20 cellular contexts compared by ENCODE assay signal in the genomic region with DNA sequence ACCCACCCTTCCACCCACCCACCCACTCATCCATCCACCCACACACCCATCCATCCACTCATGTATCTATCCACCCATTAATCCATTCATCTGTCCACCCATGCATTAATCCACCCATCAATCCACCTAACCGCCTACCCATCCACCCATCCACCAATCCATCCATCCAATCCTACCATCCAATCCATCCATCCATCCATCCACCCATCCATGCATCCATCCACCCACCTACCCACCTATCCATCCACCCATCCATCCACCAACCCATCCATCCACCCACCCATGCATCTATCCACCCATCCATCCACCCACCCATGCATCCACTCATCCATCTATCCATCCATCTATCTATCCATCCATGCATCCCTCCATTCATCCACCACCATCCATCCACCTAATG. TPM values are rescaled to one million over a fixed set of nuclear protein-coding genes. Genes with fewer than 3 reads are reported as not detected.
DNase-seq lines count a peak whose midpoint lies in the region; ATAC-seq and TF ChIP-seq lines count a peak whose summit lies in the region.
"Had no signal": no experiment of that assay in that cellular context is flagged by ENCODE, and none has a peak within 500 bp of the region (broad histone marks: within the 10 kb centered on the region; RNA-seq: fewer than 3 reads in every experiment).

No MANE protein-coding gene starts in this region.

- H3K9me3 Mint-ChIP-seq in activated CD4-positive, alpha-beta memory T cell treated with anti-CD3 and anti-CD28 coated beads for 36 hours = no peaks in the 10 kb centered on the region
- H3K9me3 Mint-ChIP-seq in activated CD4-positive, alpha-beta memory T cell treated with anti-CD3 and anti-CD28 coated beads, Interleukin-2, amount 10 ng/mL, durations not matched to agents 7 days and 5 days = no peaks in the 10 kb centered on the region
- no peaks in the 10 kb centered on the region for H3K9me3 Mint-ChIP-seq in activated T-helper 2 cell treated with anti-CD3 and anti-CD28 coated beads, Interferon-gamma antibody, Interleukin-2, Interleukin-4, amounts not matched to agents 10 μg/mL and 5 μg/mL and 100 μg/mL, durations not matched to agents 14 hours and 24 hours and 36 hours
- H3K9me3 Mint-ChIP-seq in natural killer cell = no peaks in the 10 kb centered on the region
- H3K9me3 Mint-ChIP-seq in stimulated activated effector memory CD8-positive, alpha-beta T cell treated with anti-CD3 and anti-CD28 coated beads, Interleukin-12 subunit alpha, Interleukin-12 subunit beta, amount 100 ng/mL, for 72 hours = no peaks in the 10 kb centered on the region
- no peaks in the 10 kb centered on the region for H3K9me3 Mint-ChIP-seq in naive thymus-derived CD8-positive, alpha-beta T cell
- H3K9me3 Mint-ChIP-seq: CD4-positive, alpha-beta T cell; CD8-positive, alpha-beta memory T cell had no signal

- CTCF ChIA-PET in activated CD4-positive, alpha-beta memory T cell treated with anti-CD3 and anti-CD28 coated beads for 36 hours (lab: Charles Lee) = interaction anchor here (0.7 to 1.5 kb wide), 4 partner anchors 12 to 171 kb away, joined by 3 to 4 read pairs (median 3); no protein-coding TSS in a partner anchor
- CTCF ChIA-PET in activated CD4-positive, alpha-beta memory T cell treated with anti-CD3 and anti-CD28 coated beads, Interleukin-2, amount 10 ng/mL, durations not matched to agents 7 days and 5 days (lab: Charles Lee) = interaction anchor here (1.6 kb wide), 1 partner anchor 172 kb away, joined by 8 read pairs; no protein-coding TSS in a partner anchor

- POLR2A ChIA-PET in activated CD4-positive, alpha-beta memory T cell treated with anti-CD3 and anti-CD28 coated beads for 36 hours (lab: Charles Lee) = interaction anchor here (1.1 kb wide), 2 partner anchors 36 to 172 kb away, joined by 3 to 4 read pairs; no protein-coding TSS in a partner anchor
- POLR2A ChIA-PET in activated CD4-positive, alpha-beta memory T cell treated with anti-CD3 and anti-CD28 coated beads, Interleukin-2, amount 10 ng/mL, durations not matched to agents 7 days and 5 days (lab: Charles Lee) = no interaction called here
- POLR2A ChIA-PET in naive thymus-derived CD8-positive, alpha-beta T cell (lab: Charles Lee) = no interaction called here

- peaks cover 41% of the 10 kb centered on the region for H3K4me1 Mint-ChIP-seq in activated CD4-positive, alpha-beta memory T cell treated with anti-CD3 and anti-CD28 coated beads for 36 hours (ENCODE audit: low read depth)
- H3K4me1 Mint-ChIP-seq in activated CD4-positive, alpha-beta memory T cell treated with anti-CD3 and anti-CD28 coated beads, Interleukin-2, amount 10 ng/mL, durations not matched to agents 7 days and 5 days = peaks cover 54% of the 10 kb centered on the region
- H3K4me1 Mint-ChIP-seq in activated T-helper 2 cell treated with anti-CD3 and anti-CD28 coated beads, Interferon-gamma antibody, Interleukin-2, Interleukin-4, amounts not matched to agents 10 μg/mL and 5 μg/mL and 100 μg/mL, durations not matched to agents 14 hours and 24 hours and 36 hours (ENCODE audit: low read depth) = peaks cover 43% of the 10 kb centered on the region
- H3K4me1 Mint-ChIP-seq in natural killer cell = peaks cover 55 to 78% of the 10 kb centered on the region in 2 donors
- peaks cover 76% of the 10 kb centered on the region for H3K4me1 Mint-ChIP-seq in stimulated activated effector memory CD8-positive, alpha-beta T cell treated with anti-CD3 and anti-CD28 coated beads, Interleukin-12 subunit alpha, Interleukin-12 subunit beta, amount 100 ng/mL, for 72 hours
- H3K4me1 Mint-ChIP-seq in naive thymus-derived CD8-positive, alpha-beta T cell = peaks cover 14 to 36% (median 34%) of the 10 kb centered on the region in 4 donors

- intact Hi-C loops in activated CD4-positive, alpha-beta memory T cell treated with anti-CD3 and anti-CD28 coated beads for 36 hours (cut with micrococcal nuclease) = loop anchor here (5.0 to 10.0 kb wide), 3 partner anchors 37 to 910 kb away; a partner anchor contains a TSS
- intact Hi-C loops in activated T-helper 2 cell treated with anti-CD3 and anti-CD28 coated beads, Interferon-gamma antibody, Interleukin-2, Interleukin-4, amounts not matched to agents 10 μg/mL and 5 μg/mL and 100 μg/mL, durations not matched to agents 14 hours and 24 hours and 36 hours (cut with micrococcal nuclease) = no loop called here
- intact Hi-C loops in natural killer cell (cut with micrococcal nuclease) = loop anchor here (5.0 kb wide), 1 partner anchor 37 kb away; a partner anchor contains a TSS

- no peak for TF ChIP-seq CTCF in natural killer cell (IDR thresholded peaks at IDR 0.05)

- H3K36me3 Mint-ChIP-seq in activated CD4-positive, alpha-beta memory T cell treated with anti-CD3 and anti-CD28 coated beads for 36 hours = peaks cover 39% of the 10 kb centered on the region
- peaks cover 38% of the 10 kb centered on the region for H3K36me3 Mint-ChIP-seq in activated CD4-positive, alpha-beta memory T cell treated with anti-CD3 and anti-CD28 coated beads, Interleukin-2, amount 10 ng/mL, durations not matched to agents 7 days and 5 days (ENCODE audit: low read depth)
- peaks cover 54% of the 10 kb centered on the region for H3K36me3 Mint-ChIP-seq in activated T-helper 2 cell treated with anti-CD3 and anti-CD28 coated beads, Interferon-gamma antibody, Interleukin-2, Interleukin-4, amounts not matched to agents 10 μg/mL and 5 μg/mL and 100 μg/mL, durations not matched to agents 14 hours and 24 hours and 36 hours (ENCODE audit: low read depth)
- no peaks in the 10 kb centered on the region for H3K36me3 Mint-ChIP-seq in natural killer cell
- H3K36me3 Mint-ChIP-seq in stimulated activated effector memory CD8-positive, alpha-beta T cell treated with anti-CD3 and anti-CD28 coated beads, Interleukin-12 subunit alpha, Interleukin-12 subunit beta, amount 100 ng/mL, for 72 hours = peaks cover 48% of the 10 kb centered on the region
- H3K36me3 Mint-ChIP-seq in naive thymus-derived CD8-positive, alpha-beta T cell = peaks cover 0 to 2% (median 1%) of the 10 kb centered on the region in 3 donors
- H3K36me3 Mint-ChIP-seq: CD14-positive monocyte had no signal

- H3K27me3 Mint-ChIP-seq in activated CD4-positive, alpha-beta memory T cell treated with anti-CD3 and anti-CD28 coated beads for 36 hours = no peaks in the 10 kb centered on the region
- no peaks in the 10 kb centered on the region for H3K27me3 Mint-ChIP-seq in activated CD4-positive, alpha-beta memory T cell treated with anti-CD3 and anti-CD28 coated beads, Interleukin-2, amount 10 ng/mL, durations not matched to agents 7 days and 5 days
- no peaks in the 10 kb centered on the region for H3K27me3 Mint-ChIP-seq in activated T-helper 2 cell treated with anti-CD3 and anti-CD28 coated beads, Interferon-gamma antibody, Interleukin-2, Interleukin-4, amounts not matched to agents 10 μg/mL and 5 μg/mL and 100 μg/mL, durations not matched to agents 14 hours and 24 hours and 36 hours (ENCODE audit: low read depth)
- no peaks in the 10 kb centered on the region for H3K27me3 Mint-ChIP-seq in natural killer cell (ENCODE audit: low read depth in 2 of 2)
- no peaks in the 10 kb centered on the region for H3K27me3 Mint-ChIP-seq in naive thymus-derived CD8-positive, alpha-beta T cell
- H3K27me3 Mint-ChIP-seq: CD4-positive, alpha-beta T cell; CD8-positive, alpha-beta memory T cell had no signal

- DNase-seq in activated CD4-positive, alpha-beta memory T cell treated with anti-CD3 and anti-CD28 coated beads for 36 hours = no peak
- no peak for DNase-seq in activated CD4-positive, alpha-beta memory T cell treated with anti-CD3 and anti-CD28 coated beads, Interleukin-2, amount 10 ng/mL, durations not matched to agents 7 days and 5 days
- DNase-seq in activated T-helper 2 cell treated with anti-CD3 and anti-CD28 coated beads, Interferon-gamma antibody, Interleukin-2, Interleukin-4, amounts not matched to agents 10 μg/mL and 5 μg/mL and 100 μg/mL, durations not matched to agents 14 hours and 24 hours and 36 hours (ENCODE audit: low spot score) = no peak
- DNase-seq in natural killer cell (no peak), NK-92 (lab: John Stamatoyannopoulos, UW; ENCODE audit: unreplicated experiment) (no peak)
- DNase-seq in stimulated activated effector memory CD8-positive, alpha-beta T cell treated with anti-CD3 and anti-CD28 coated beads, Interleukin-12 subunit alpha, Interleukin-12 subunit beta, amount 100 ng/mL, for 72 hours (ENCODE audit: low spot score in 2 of 2) = no peak
- no peak for DNase-seq in naive thymus-derived CD8-positive, alpha-beta T cell
- DNase-seq: 8988T; ACHN; AML-193; BE2C; CD4-positive, alpha-beta T cell; CD8-positive, alpha-beta memory T cell; DMS 273 treated with DMSO at 0.1 percent for 48 hours; DMS79 treated with DMSO at 0.1 percent for 48 hours; GF-D8; GOT3 had no signal

- H3K4me3 Mint-ChIP-seq in activated CD4-positive, alpha-beta memory T cell treated with anti-CD3 and anti-CD28 coated beads for 36 hours = no peak overlapping the region
- H3K4me3 Mint-ChIP-seq in activated CD4-positive, alpha-beta memory T cell treated with anti-CD3 and anti-CD28 coated beads, Interleukin-2, amount 10 ng/mL, durations not matched to agents 7 days and 5 days = no peak overlapping the region
- no peak overlapping the region for H3K4me3 Mint-ChIP-seq in activated T-helper 2 cell treated with anti-CD3 and anti-CD28 coated beads, Interferon-gamma antibody, Interleukin-2, Interleukin-4, amounts not matched to agents 10 μg/mL and 5 μg/mL and 100 μg/mL, durations not matched to agents 14 hours and 24 hours and 36 hours (ENCODE audit: low read depth)
- peak overlapping the region; percentile 10 for H3K4me3 Mint-ChIP-seq in natural killer cell
- H3K4me3 Mint-ChIP-seq in stimulated activated effector memory CD8-positive, alpha-beta T cell treated with anti-CD3 and anti-CD28 coated beads, Interleukin-12 subunit alpha, Interleukin-12 subunit beta, amount 100 ng/mL, for 72 hours = no peak overlapping the region
- H3K4me3 Mint-ChIP-seq in naive thymus-derived CD8-positive, alpha-beta T cell = no peak overlapping the region
- H3K4me3 Mint-ChIP-seq: CD14-positive monocyte; CD4-positive, alpha-beta T cell had no signal

- peak overlapping the region; percentile 2 for H3K27ac Mint-ChIP-seq in activated CD4-positive, alpha-beta memory T cell treated with anti-CD3 and anti-CD28 coated beads for 36 hours
- H3K27ac Mint-ChIP-seq in activated CD4-positive, alpha-beta memory T cell treated with anti-CD3 and anti-CD28 coated beads, Interleukin-2, amount 10 ng/mL, durations not matched to agents 7 days and 5 days = no peak overlapping the region
- H3K27ac Mint-ChIP-seq in activated T-helper 2 cell treated with anti-CD3 and anti-CD28 coated beads, Interferon-gamma antibody, Interleukin-2, Interleukin-4, amounts not matched to agents 10 μg/mL and 5 μg/mL and 100 μg/mL, durations not matched to agents 14 hours and 24 hours and 36 hours = peak overlapping the region; percentile 25
- H3K27ac Mint-ChIP-seq in natural killer cell = peak overlapping the region in 1 of 2 donors; percentile 100
- peak overlapping the region; percentile 98 for H3K27ac Mint-ChIP-seq in stimulated activated effector memory CD8-positive, alpha-beta T cell treated with anti-CD3 and anti-CD28 coated beads, Interleukin-12 subunit alpha, Interleukin-12 subunit beta, amount 100 ng/mL, for 72 hours
- peak overlapping the region in 1 of 10 donors; percentile 66 for H3K27ac Mint-ChIP-seq in naive thymus-derived CD8-positive, alpha-beta T cell
- H3K27ac Mint-ChIP-seq: CD14-positive monocyte; CD4-positive, alpha-beta T cell had no signal

- ATAC-seq in natural killer cell (no peak), GM19023 (IDR thresholded peaks at IDR 0.05; ENCODE audit: unreplicated experiment) (no peak)
- ATAC-seq in stimulated activated effector memory CD8-positive, alpha-beta T cell treated with anti-CD3 and anti-CD28 coated beads, Interleukin-12 subunit alpha, Interleukin-12 subunit beta, amount 100 ng/mL, for 72 hours = no peak
- no peak for ATAC-seq in naive thymus-derived CD8-positive, alpha-beta T cell
- ATAC-seq: A549 had no signal

RNA-seq across cellular contexts. Expression of a gene that starts 34.8 kb away (rescaled TPM):
- 10 to 100 TPM; 37.7 to 38.4 TPM for total RNA-seq in activated CD4-positive, alpha-beta memory T cell treated with anti-CD3 and anti-CD28 coated beads for 36 hours
- total RNA-seq in activated CD4-positive, alpha-beta memory T cell treated with anti-CD3 and anti-CD28 coated beads, Interleukin-2, amount 10 ng/mL, durations not matched to agents 7 days and 5 days = 1 to 10 TPM; 5.9 to 6.5 TPM
- total RNA-seq in activated T-helper 2 cell treated with anti-CD3 and anti-CD28 coated beads, Interferon-gamma antibody, Interleukin-2, Interleukin-4, amounts not matched to agents 10 μg/mL and 5 μg/mL and 100 μg/mL, durations not matched to agents 14 hours and 24 hours and 36 hours = 53.7 and 57.6 TPM in 2 replicates
- 10 to 100 TPM in 1 of 3 donors, 1 to 10 TPM in 2; 4.9 to 12.5 (median 9.5) TPM for total RNA-seq in natural killer cell
- total RNA-seq in naive thymus-derived CD8-positive, alpha-beta T cell = 1 to 10 TPM; 7.4 to 7.6 TPM
- polyA plus RNA-seq in naive thymus-derived CD8-positive, alpha-beta T cell = 1 to 10 TPM in 1 of 3 donors, under 1 TPM in 2; 0.90 to 3.3 (median 0.94) TPM
- polyA plus RNA-seq: CD14-positive monocyte had no signal
